In the genomic region with DNA sequence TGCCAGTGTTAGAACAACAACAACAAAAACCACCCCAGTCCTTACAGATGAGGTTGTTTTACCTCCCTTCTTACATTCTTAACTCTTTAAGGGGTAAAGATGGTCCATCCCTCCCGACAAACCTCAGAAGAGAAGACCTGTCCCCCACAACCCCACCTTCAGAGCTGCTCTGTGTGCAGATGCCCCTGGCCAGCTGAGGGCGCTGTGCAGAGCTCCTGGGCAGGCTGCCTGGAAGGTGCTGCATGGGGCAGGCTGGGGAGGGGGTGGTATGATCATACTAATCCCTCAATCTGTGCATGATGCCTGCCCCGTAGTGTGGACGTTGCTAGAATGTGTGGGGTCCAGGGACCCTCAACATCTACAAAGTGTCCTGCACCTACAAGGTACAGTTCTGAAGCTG, we compare ENCODE assay signal across 15 cellular contexts.
A peak's percentile ranks its signal among the peaks of the same experiment; 100 is the strongest.
DNase-seq lines count a peak whose midpoint lies in the region; ATAC-seq and TF ChIP-seq lines count a peak whose summit lies in the region.
"Had no signal": no experiment of that assay in that cellular context is flagged by ENCODE, and none has a peak within 500 bp of the region (broad histone marks: within the 10 kb centered on the region; RNA-seq: fewer than 3 reads in every experiment).

No MANE protein-coding gene starts in this region.

- no peaks in the 10 kb centered on the region for H3K4me1 Mint-ChIP-seq in stimulated activated naive CD8-positive, alpha-beta T cell treated with anti-CD3 and anti-CD28 coated beads, Interleukin-15, amount 100 ng/mL, for 72 hours

- no peak overlapping the region for H3K23ac ChIP-seq in mesendoderm (ENCODE audit: low read length)

- no peak overlapping the region for H2BK15ac ChIP-seq in mesendoderm (replicated peaks; ENCODE audit: low read depth)

- H3K56ac ChIP-seq in mesendoderm (ENCODE audit: low read length) = no peak overlapping the region

- H4K5ac ChIP-seq in mesendoderm (ENCODE audit: low read length) = no peak overlapping the region

- no peak overlapping the region for H2BK120ac ChIP-seq in mesendoderm (ENCODE audit: low read depth, low read length)

- no peak overlapping the region for H3K27ac Mint-ChIP-seq in stimulated activated naive CD8-positive, alpha-beta T cell treated with anti-CD3 and anti-CD28 coated beads, Interleukin-15, amount 100 ng/mL, for 72 hours
- H3K27ac Mint-ChIP-seq: activated T-helper 1 cell treated with anti-CD3 and anti-CD28 coated beads, Interleukin-12 subunit alpha, Interleukin-12 subunit beta, Interleukin-2, Interleukin-4 antibody, amounts not matched to agents 30 ng/mL and 10 ng/mL and 1 ng/mL, durations not matched to agents 14 hours and 24 hours and 36 hours; CD8-positive, alpha-beta T cell had no signal

- no peak overlapping the region for H3K27ac ChIP-seq in DND-41 (ENCODE audit: low read length)
- H3K27ac ChIP-seq in mesendoderm (ENCODE audit: low read depth, low read length) = no peak overlapping the region
- no peak overlapping the region for H3K27ac ChIP-seq in left lung
- H3K27ac ChIP-seq: GM23248, SK-N-MC had no signal

- H3K27me3 Mint-ChIP-seq in stimulated activated naive CD8-positive, alpha-beta T cell treated with anti-CD3 and anti-CD28 coated beads, Interleukin-15, amount 100 ng/mL, for 72 hours = no peaks in the 10 kb centered on the region

- H2AFZ ChIP-seq in DND-41 (ENCODE audit: low read depth, low read length) = no peak overlapping the region
- H2AFZ ChIP-seq: GM23248 had no signal

- H3K36me3 ChIP-seq in DND-41 (ENCODE audit: insufficient read depth, low read length) (no peaks in the 10 kb centered on the region), mesendoderm (ENCODE audit: control insufficient read depth, insufficient read depth, low read length) (no peaks in the 10 kb centered on the region), left lung (no peaks in the 10 kb centered on the region)

- no peak overlapping the region for H3K4ac ChIP-seq in mesendoderm (ENCODE audit: low read depth, low read length)

- ATAC-seq in DND-41 (ENCODE audit: insufficient read depth, low read depth) (no peak), left lung (no peak)
- ATAC-seq in stimulated activated naive CD8-positive, alpha-beta T cell treated with anti-CD3 and anti-CD28 coated beads, Interleukin-15, amount 100 ng/mL, for 72 hours = no peak
- ATAC-seq: CD8-positive, alpha-beta T cell had no signal

- H2AK5ac ChIP-seq in mesendoderm (ENCODE audit: low read length) = no peak overlapping the region

- DNase-seq in DND-41 = no peak
- DNase-seq in NB4 (ENCODE audit: low read depth) = peak; percentile 19
- peak; percentile 8 for DNase-seq in dermis blood vessel endothelial cell
- peak; percentile 37 for DNase-seq in mesendoderm
- DNase-seq in glomerular visceral epithelial cell (ENCODE audit: extremely low spot score) = no peak
- DNase-seq in left lung = no peak
- no peak for DNase-seq in stimulated activated CD4-positive, alpha-beta T cell treated with anti-CD3 and anti-CD28 coated beads, Interleukin-2, amount 100 ng/mL, for 24 hours
- DNase-seq in stimulated activated naive CD8-positive, alpha-beta T cell treated with anti-CD3 and anti-CD28 coated beads, Interleukin-15, amount 100 ng/mL, for 72 hours = no peak
- DNase-seq: activated CD4-positive, alpha-beta T cell treated with anti-CD3 and anti-CD28 coated beads for 48 hours; CD8-positive, alpha-beta T cell; NCI-H1105 treated with DMSO at 0.1 percent for 48 hours; NCI-H524 had no signal

- H3K9ac ChIP-seq in DND-41 (ENCODE audit: low read depth, low read length) = no peak overlapping the region
- no peak overlapping the region for H3K9ac ChIP-seq in mesendoderm (ENCODE audit: low read length)
- H3K9ac ChIP-seq: GM23248 had no signal

- no peaks in the 10 kb centered on the region for H3K9me3 ChIP-seq in DND-41 (ENCODE audit: insufficient read depth, low read length, severe bottlenecking)
- no peaks in the 10 kb centered on the region for H3K9me3 ChIP-seq in left lung

- H4K20me1 ChIP-seq in DND-41 (ENCODE audit: insufficient read depth, low read length) = no peaks in the 10 kb centered on the region

- peaks cover 5 to 14% of the 10 kb centered on the region in 2 donors for H3K9me3 Mint-ChIP-seq in stimulated activated naive CD8-positive, alpha-beta T cell treated with anti-CD3 and anti-CD28 coated beads, Interleukin-15, amount 100 ng/mL, for 72 hours

- intact Hi-C loops in left lung (cut with DNase I) = no loop called here

- H3K18ac ChIP-seq in mesendoderm (ENCODE audit: low read length) = no peak overlapping the region

- H3K4me2 ChIP-seq in DND-41 (ENCODE audit: insufficient read depth, low read length) (no peak overlapping the region), mesendoderm (ENCODE audit: low read length) (no peak overlapping the region)

- H3K79me1 ChIP-seq in mesendoderm (ENCODE audit: low read length) = no peaks in the 10 kb centered on the region

- no peak overlapping the region for H2BK5ac ChIP-seq in mesendoderm (ENCODE audit: low read length)

- no peak overlapping the region for H4K8ac ChIP-seq in mesendoderm (ENCODE audit: low read depth, low read length)

- TF ChIP-seq POLR2A in NB4 (IDR thresholded peaks at IDR 0.05; ENCODE audit: extremely low read depth, insufficient read length) = no peak

- no peak overlapping the region for H3K4me3 Mint-ChIP-seq in stimulated activated naive CD8-positive, alpha-beta T cell treated with anti-CD3 and anti-CD28 coated beads, Interleukin-15, amount 100 ng/mL, for 72 hours
- H3K4me3 Mint-ChIP-seq: activated T-helper 1 cell treated with anti-CD3 and anti-CD28 coated beads, Interleukin-12 subunit alpha, Interleukin-12 subunit beta, Interleukin-2, Interleukin-4 antibody, amounts not matched to agents 30 ng/mL and 10 ng/mL and 1 ng/mL, durations not matched to agents 14 hours and 24 hours and 36 hours; CD8-positive, alpha-beta T cell had no signal

- H3K4me3 ChIP-seq in DND-41 (ENCODE audit: low read depth in 1 of 2, low read length in 2 of 2) (no peak overlapping the region), NB4 (ENCODE audit: low read depth, low read length) (no peak overlapping the region), mesendoderm (ENCODE audit: low read length) (no peak overlapping the region), left lung (no peak overlapping the region)
- H3K4me3 ChIP-seq: GM23248, SK-N-MC had no signal

- WGBS in mesendoderm (ENCODE audit: extremely low coverage, insufficient coverage, low lambda C conversion rate) = no CpG with 5 or more reads among the region's 4 CpGs

- H3K79me2 ChIP-seq in DND-41 (ENCODE audit: insufficient read depth, low read length) = no peaks in the 10 kb centered on the region
- no peaks in the 10 kb centered on the region for H3K79me2 ChIP-seq in mesendoderm (ENCODE audit: control insufficient read depth, insufficient read depth, low read length)

- no peaks in the 10 kb centered on the region for H3K27me3 ChIP-seq in DND-41 (ENCODE audit: insufficient read depth, low read length, poor library complexity)
- H3K27me3 ChIP-seq in mesendoderm (ENCODE audit: insufficient read depth, low read length, poor library complexity) = no peaks in the 10 kb centered on the region
- H3K27me3 ChIP-seq in left lung = no peaks in the 10 kb centered on the region

- TF ChIP-seq CTCF in DND-41 (IDR thresholded peaks at IDR 0.05; ENCODE audit: borderline replicate concordance, extremely low read depth, low read length, poor library complexity, severe bottlenecking) (peak; percentile 38), NB4 (IDR thresholded peaks at IDR 0.05; ENCODE audit: low read depth, low read length) (peak; percentile 41), left lung (IDR thresholded peaks at IDR 0.05) (no peak)

- H3K4me1 ChIP-seq in DND-41 (ENCODE audit: insufficient read depth, low read length) (no peaks in the 10 kb centered on the region), mesendoderm (ENCODE audit: control insufficient read depth, low read depth, low read length) (no peaks in the 10 kb centered on the region), left lung (no peaks in the 10 kb centered on the region)

Comparison
In these comparisons a context has a peak if more than half of its experiments do, and no peak if none do; other contexts are left out.
1. DNase-seq: peak in NB4 (single experiment), dermis blood vessel endothelial cell (single experiment) and mesendoderm (single experiment); none in DND-41 (single experiment), glomerular visceral epithelial cell (single experiment), left lung (0 of 2), stimulated activated CD4-positive, alpha-beta T cell treated with anti-CD3 and anti-CD28 coated beads, Interleukin-2, amount 100 ng/mL, for 24 hours (0 of 2) and stimulated activated naive CD8-positive, alpha-beta T cell treated with anti-CD3 and anti-CD28 coated beads, Interleukin-15, amount 100 ng/mL, for 72 hours (0 of 2).
2. CTCF ChIP-seq: peak in DND-41 (single experiment) and NB4 (single experiment); none in left lung (0 of 2).